Comparison of ENCODE assay signal across 1 cellular context in genomic region chr11:20839231-20839630, GRCh38.
TF ChIP-seq lines count a peak whose summit lies in the region.

No MANE protein-coding gene starts in this region.

TF ChIP-seq in GM23338, 12 proteins besides CTCF, POLR2A, EP300 and RAD21 (continued from another document):
- no peak for TF ChIP-seq REST (IDR thresholded peaks at IDR 0.05; ENCODE audit: unreplicated experiment)
- no peak for TF ChIP-seq CREB1 (CRISPR knock-in tag; IDR thresholded peaks at IDR 0.05; ENCODE audit: low read depth)
- TF ChIP-seq JUNB (IDR thresholded peaks at IDR 0.05; ENCODE audit: unreplicated experiment), result no peak
